ENCODE assay signal across 19 cellular contexts in the genomic region with DNA sequence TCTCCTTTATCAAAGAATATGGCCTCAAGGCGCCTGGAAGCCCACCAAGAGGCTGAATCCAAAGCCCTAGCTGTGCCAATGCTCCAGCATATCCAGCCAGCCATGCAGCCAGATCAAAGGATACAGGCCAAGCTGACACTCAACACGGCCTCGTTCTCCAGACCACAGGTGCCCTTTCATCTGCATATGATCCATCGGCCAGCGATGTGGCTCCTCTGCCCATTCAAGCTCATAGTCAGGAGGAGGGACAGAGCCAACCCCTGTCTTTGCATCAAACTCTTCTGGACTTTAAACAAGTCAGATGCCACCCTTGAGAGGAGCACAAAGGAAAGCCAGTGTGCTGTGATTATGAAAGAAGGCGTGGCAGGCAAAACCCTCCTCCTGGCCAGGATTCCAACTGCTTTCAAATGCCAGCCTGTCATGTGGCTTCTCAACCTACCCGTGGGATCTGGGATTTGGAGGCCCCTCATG. TPM values are rescaled to one million over a fixed set of nuclear protein-coding genes. Genes with fewer than 3 reads are reported as not detected.
A peak's percentile ranks its signal among the peaks of the same experiment; 100 is the strongest.
DNase-seq lines count a peak whose midpoint lies in the region; ATAC-seq and TF ChIP-seq lines count a peak whose summit lies in the region.
"Had no signal": no experiment of that assay in that cellular context is flagged by ENCODE, and none has a peak within 500 bp of the region (broad histone marks: within the 10 kb centered on the region; RNA-seq: fewer than 3 reads in every experiment).

No MANE protein-coding gene starts in this region.

- no peaks in the 10 kb centered on the region for H3K9me3 ChIP-seq in PC-9 (ENCODE audit: insufficient read depth, low read depth)
- no peaks in the 10 kb centered on the region for H3K9me3 ChIP-seq in skeletal muscle tissue (ENCODE audit: control insufficient read depth in 3 of 3, low read length in 3 of 3)
- H3K9me3 ChIP-seq: BLaER1, testis had no signal

- H3K4me1 ChIP-seq in PC-9 (replicated peaks; ENCODE audit: insufficient read depth) (no peaks in the 10 kb centered on the region), skeletal muscle tissue (ENCODE audit: control insufficient read depth in 3 of 3, insufficient read depth in 3 of 3, low read length in 3 of 3) (peaks cover 36 to 46% (median 44%) of the 10 kb centered on the region in 3 donors)
- H3K4me1 ChIP-seq: BLaER1, testis had no signal

- H3K4me1 Mint-ChIP-seq in brain = peaks cover 30% of the 10 kb centered on the region

- H3K9me3 Mint-ChIP-seq in brain = peaks cover 0 to 2% (median 0%) of the 10 kb centered on the region in 5 experiments
- H3K9me3 Mint-ChIP-seq: activated CD8-positive, alpha-beta T cell treated with anti-CD3 and anti-CD28 coated beads for 36 hours; activated T-cell treated with anti-CD3 and anti-CD28 coated beads, Interleukin-2, amount 50 U/mL, for 72 hours had no signal

- no peak overlapping the region for H3K4me3 Mint-ChIP-seq in brain
- H3K4me3 Mint-ChIP-seq: activated CD8-positive, alpha-beta T cell treated with anti-CD3 and anti-CD28 coated beads for 36 hours; activated T-cell treated with anti-CD3 and anti-CD28 coated beads, Interleukin-2, amount 50 U/mL, for 72 hours had no signal

- peaks cover 63% of the 10 kb centered on the region for H3K36me3 Mint-ChIP-seq in brain

- no peak overlapping the region for H2AFZ ChIP-seq in PC-9

- TF ChIP-seq CTCF in PC-9 (conservative IDR thresholded peaks at IDR 0.05) (no peak), brain (conservative IDR thresholded peaks at IDR 0.05) (no peak)

- no TSS peak for BruUV-seq in PC-9 (replicated peaks; lab: Mats Ljungman, UMichigan)

- H3K9me2 ChIP-seq in PC-9 (ENCODE audit: insufficient read depth) = no peaks in the 10 kb centered on the region

- H4K20me1 ChIP-seq in PC-9 (ENCODE audit: insufficient read depth) = no peaks in the 10 kb centered on the region
- H4K20me1 ChIP-seq: BLaER1 had no signal

- peaks cover 7% of the 10 kb centered on the region for H3K27me3 Mint-ChIP-seq in brain
- H3K27me3 Mint-ChIP-seq: activated CD8-positive, alpha-beta T cell treated with anti-CD3 and anti-CD28 coated beads for 36 hours had no signal

- no peaks in the 10 kb centered on the region for H3F3A ChIP-seq in PC-9 (ENCODE audit: insufficient read depth, low read depth)

- H3K27ac ChIP-seq in PC-9 = no peak overlapping the region
- peak overlapping the region; percentile 59 for H3K27ac ChIP-seq in skeletal muscle tissue (ENCODE audit: low read depth, low read length)
- H3K27ac ChIP-seq: BLaER1, SK-N-MC, skin epidermis, testis had no signal

- peak overlapping the region in 3 of 5 experiments; percentile 8 to 61 (median 53) for H3K27ac Mint-ChIP-seq in brain
- H3K27ac Mint-ChIP-seq: activated CD8-positive, alpha-beta T cell treated with anti-CD3 and anti-CD28 coated beads for 36 hours; activated T-cell treated with anti-CD3 and anti-CD28 coated beads, Interleukin-2, amount 50 U/mL, for 72 hours had no signal

- CTCF ChIA-PET in PC-9 (lab: Charles Lee) = interaction anchor here (0.6 kb wide), 1 partner anchor 16 kb away, joined by 4 read pairs; no protein-coding TSS in a partner anchor

- ATAC-seq in left colon (peak; percentile 52), HG03378 (IDR thresholded peaks at IDR 0.05; ENCODE audit: unreplicated experiment) (no peak)
- ATAC-seq: activated CD8-positive, alpha-beta T cell treated with anti-CD3 and anti-CD28 coated beads for 36 hours; activated T-cell treated with anti-CD3 and anti-CD28 coated beads, Interleukin-2, amount 50 U/mL, for 72 hours had no signal

- no peak overlapping the region for H3K4me2 ChIP-seq in PC-9
- H3K4me2 ChIP-seq: BLaER1 had no signal

- H3K27me3 ChIP-seq in PC-9 (ENCODE audit: insufficient read depth, low read depth) = no peaks in the 10 kb centered on the region
- H3K27me3 ChIP-seq in skeletal muscle tissue (ENCODE audit: control insufficient read depth in 3 of 3, insufficient read depth in 3 of 3, low read length in 3 of 3) = no peaks in the 10 kb centered on the region
- H3K27me3 ChIP-seq: BLaER1, testis had no signal

- H3K79me2 ChIP-seq in PC-9 (ENCODE audit: low read depth) = no peaks in the 10 kb centered on the region

- intact Hi-C loops in PC-9 (cut with micrococcal nuclease; ENCODE audit: unreplicated experiment) (no loop called here), left colon (cut with DNase I, micrococcal nuclease) (no loop called here)

- no peak overlapping the region for H3K4me3 ChIP-seq in PC-9
- peak overlapping the region in 1 of 3 donors; percentile 4 for H3K4me3 ChIP-seq in skeletal muscle tissue (ENCODE audit: low read length in 3 of 3)
- H3K4me3 ChIP-seq: BLaER1, SK-N-MC, skin epidermis, testis had no signal

- POLR2A ChIA-PET in PC-9 (lab: Charles Lee; ENCODE audit: unreplicated experiment) = interaction anchor here (0.8 kb wide), 1 partner anchor 26 kb away, joined by 5 read pairs; no protein-coding TSS in a partner anchor

- peak; percentile 39 to 42 for DNase-seq in PC-9
- DNase-seq in left colon = no peak
- no peak for DNase-seq in NCI-H2029 treated with DMSO at 0.1 percent for 48 hours (lab: John Stamatoyannopoulos, UW)
- no peak for DNase-seq in AG08396 (ENCODE audit: low spot score)
- DNase-seq: activated CD8-positive, alpha-beta T cell treated with anti-CD3 and anti-CD28 coated beads for 36 hours; activated T-cell treated with anti-CD3 and anti-CD28 coated beads, Interleukin-2, amount 50 U/mL, for 72 hours; DMS 273 treated with DMSO at 0.1 percent for 48 hours; GF-D8; NCI-H1048; NCI-H2107; stimulated activated CD4-positive, alpha-beta T cell treated with anti-CD3 and anti-CD28 coated beads, Interleukin-4, amount 100 ng/mL, for 4 hours; stimulated activated CD8-positive, alpha-beta memory T cell treated with anti-CD3 and anti-CD28 coated beads, Interleukin-4, amount 100 ng/mL, for 48 hours; testis had no signal

- H3K36me3 ChIP-seq in PC-9 (ENCODE audit: low read depth) (0 out of 2 replicates have a peak, but pooled peaks cover 12% of the 10 kb centered on the region), skeletal muscle tissue (ENCODE audit: control insufficient read depth in 3 of 3, insufficient read depth in 3 of 3, low read length in 3 of 3) (peaks cover 0 to 12% (median 6%) of the 10 kb centered on the region in 3 donors)

- H3K9ac ChIP-seq in skeletal muscle tissue (ENCODE audit: low read depth in 1 of 3, low read length in 3 of 3) = no peak overlapping the region
- H3K9ac ChIP-seq: BLaER1 had no signal

RNA-seq across cellular contexts. Expression of a gene that starts 42.5 kb away (rescaled TPM):
- 7.6 and 9.3 TPM in 2 replicates for total RNA-seq in PC-9 (2021)
- polyA plus RNA-seq in brain (ENCODE audit: insufficient read depth, low read depth, low replicate concordance) = 2.9 TPM
- total RNA-seq in left colon = 1 to 10 TPM; 2.7 to 9.1 TPM
- total RNA-seq in skeletal muscle tissue = 14.1 TPM

Comparison
In these comparisons a context has a peak if more than half of its experiments do, and no peak if none do; other contexts are left out.
1. DNase-seq: peak in PC-9 (2 of 2); none in left colon (0 of 2), NCI-H2029 treated with DMSO at 0.1 percent for 48 hours (single experiment) and AG08396 (single experiment).